Comparison of ENCODE assay signal across 12 cellular contexts in genomic region chr2:176123483-176123843, GRCh38. TPM values are rescaled to one million over a fixed set of nuclear protein-coding genes. Genes with fewer than 3 reads are reported as not detected.
DNase-seq lines count a peak whose midpoint lies in the region; ATAC-seq and TF ChIP-seq lines count a peak whose summit lies in the region.
"Had no signal": no experiment of that assay in that cellular context is flagged by ENCODE, and none has a peak within 500 bp of the region (broad histone marks: within the 10 kb centered on the region; RNA-seq: fewer than 3 reads in every experiment).

No MANE protein-coding gene starts in this region.

- H3K9me3 ChIP-seq in BLaER1 treated with 17β-estradiol and CSF1 and Interleukin-3, amounts not matched to agents 10 nM and 100 nM (replicated peaks in 1 of 11) = peaks cover 27 to 40% (median 31%) of the 10 kb centered on the region in 11 experiments
- no peaks in the 10 kb centered on the region for H3K9me3 ChIP-seq in parathyroid adenoma (ENCODE audit: control insufficient read depth, low read length)

- H3K27ac Mint-ChIP-seq in IgD-negative memory B cell = peak overlapping the region; percentile 77 to 94 (median 84)
- H3K27ac Mint-ChIP-seq: activated naive CD4-positive, alpha-beta T cell treated with anti-CD3 and anti-CD28 coated beads for 36 hours had no signal

- peaks cover 0 to 6% (median 2%) of the 10 kb centered on the region in 3 donors for H3K9me3 Mint-ChIP-seq in IgD-negative memory B cell

- H4K20me1 ChIP-seq in BLaER1 treated with 17β-estradiol and CSF1 and Interleukin-3, amounts not matched to agents 10 nM and 100 nM = peaks cover 0 to 84% (median 54%) of the 10 kb centered on the region in 11 experiments; a peak in 16 of 22 replicates

- H3K27ac ChIP-seq in BLaER1 treated with 17β-estradiol and CSF1 and Interleukin-3, amounts not matched to agents 10 nM and 100 nM = no peak overlapping the region
- no peak overlapping the region for H3K27ac ChIP-seq in parathyroid adenoma

- H3K4me1 ChIP-seq in BLaER1 treated with 17β-estradiol and CSF1 and Interleukin-3, amounts not matched to agents 10 nM and 100 nM = peaks cover 4 to 15% (median 7%) of the 10 kb centered on the region in 10 experiments; a peak in 13 of 20 replicates
- no peaks in the 10 kb centered on the region for H3K4me1 ChIP-seq in parathyroid adenoma

- H3K27me3 ChIP-seq in BLaER1 treated with 17β-estradiol and CSF1 and Interleukin-3, amounts not matched to agents 10 nM and 100 nM = peaks cover 100% of the 10 kb centered on the region in 11 experiments
- peaks cover 25% of the 10 kb centered on the region for H3K27me3 ChIP-seq in parathyroid adenoma (ENCODE audit: control insufficient read depth, insufficient read depth, low read length)

- no peak overlapping the region for H2AFZ ChIP-seq in parathyroid adenoma

- ATAC-seq in HG02840 (IDR thresholded peaks at IDR 0.05; ENCODE audit: low FRiP score, unreplicated experiment) (no peak), left lobe of liver (no peak)

- H3K27me3 Mint-ChIP-seq in IgD-negative memory B cell = peaks cover 64% of the 10 kb centered on the region

- peak overlapping the region in 1 of 4 donors; percentile 68 for H3K4me3 Mint-ChIP-seq in IgD-negative memory B cell

- no peaks in the 10 kb centered on the region for H3K36me3 Mint-ChIP-seq in IgD-negative memory B cell

- TF ChIP-seq CTCF in epithelial cell of proximal tubule (conservative IDR thresholded peaks at IDR 0.05; ENCODE audit: low read depth, low read length) (no peak), parathyroid adenoma (IDR thresholded peaks at IDR 0.05) (no peak)

- no peak for DNase-seq in epithelial cell of proximal tubule (ENCODE audit: low read depth)
- DNase-seq in dedifferentiated amniotic fluid mesenchymal stem cell (ENCODE audit: extremely low spot score) = no peak
- no peak for DNase-seq in left lobe of liver (ENCODE audit: low spot score)
- DNase-seq in AG08396 (ENCODE audit: low spot score) = no peak
- DNase-seq: activated naive CD4-positive, alpha-beta T cell treated with anti-CD3 and anti-CD28 coated beads for 36 hours; NCI-H1694 treated with DMSO at 0.1 percent for 48 hours; stimulated activated CD4-positive, alpha-beta T cell treated with anti-CD3 and anti-CD28 coated beads, Interleukin-2, amount 100 ng/mL, for 24 hours had no signal

- no peak overlapping the region for H3K9ac ChIP-seq in BLaER1 treated with 17β-estradiol and CSF1 and Interleukin-3, amounts not matched to agents 10 nM and 100 nM
- no peak overlapping the region for H3K9ac ChIP-seq in parathyroid adenoma

- peak overlapping the region in 6 of 10 experiments; percentile 7 to 48 (median 23); a peak in 3 of 20 replicates for H3K4me3 ChIP-seq in BLaER1 treated with 17β-estradiol and CSF1 and Interleukin-3, amounts not matched to agents 10 nM and 100 nM
- H3K4me3 ChIP-seq in epithelial cell of proximal tubule (ENCODE audit: low read depth, low read length) (peak overlapping the region; percentile 73), parathyroid adenoma (ENCODE audit: low read depth, low read length) (peak overlapping the region; percentile 44)

- H3K79me2 ChIP-seq in parathyroid adenoma = no peaks in the 10 kb centered on the region

- H3K4me1 Mint-ChIP-seq in IgD-negative memory B cell = peaks cover 2 to 9% (median 6%) of the 10 kb centered on the region in 3 donors

- H3K36me3 ChIP-seq in BLaER1 treated with 17β-estradiol and CSF1 and Interleukin-3, amounts not matched to agents 10 nM and 100 nM = no peaks in the 10 kb centered on the region; a peak in 1 of 22 replicates
- H3K36me3 ChIP-seq in parathyroid adenoma (ENCODE audit: control insufficient read depth, insufficient read depth, low read length) = no peaks in the 10 kb centered on the region

- H3K4me2 ChIP-seq in BLaER1 treated with 17β-estradiol and CSF1 and Interleukin-3, amounts not matched to agents 10 nM and 100 nM = peak overlapping the region in 2 of 11 experiments; percentile 24 to 25; a peak in 2 of 22 replicates
- H3K4me2 ChIP-seq in parathyroid adenoma (ENCODE audit: low read length) = peak overlapping the region; percentile 13

RNA-seq across cellular contexts. Expression of gene HOXD9, which starts 0.9 kb away (rescaled TPM):
- polyA plus RNA-seq in IgD-negative memory B cell = not detected
- 9.8 and 11.5 TPM in 2 replicates for total RNA-seq in epithelial cell of proximal tubule
- total RNA-seq in left lobe of liver = not detected
- total RNA-seq: activated naive CD4-positive, alpha-beta T cell treated with anti-CD3 and anti-CD28 coated beads for 36 hours had no signal

RNA-seq across cellular contexts. Expression of gene HOXD8, which starts 6.0 kb away (rescaled TPM):
- not detected for polyA plus RNA-seq in IgD-negative memory B cell
- total RNA-seq in epithelial cell of proximal tubule (18.0 and 26.5 TPM in 2 replicates), left lobe of liver (not detected)
- total RNA-seq: activated naive CD4-positive, alpha-beta T cell treated with anti-CD3 and anti-CD28 coated beads for 36 hours had no signal

RNA-seq across cellular contexts. Expression of gene HOXD10, which starts 6.9 kb away (rescaled TPM):
- not detected for polyA plus RNA-seq in IgD-negative memory B cell
- 14.3 and 18.8 TPM in 2 replicates for total RNA-seq in epithelial cell of proximal tubule
- not detected for total RNA-seq in left lobe of liver
- total RNA-seq: activated naive CD4-positive, alpha-beta T cell treated with anti-CD3 and anti-CD28 coated beads for 36 hours had no signal

RNA-seq across cellular contexts. Expression of gene HOXD11, which starts 16.4 kb away (rescaled TPM):
- polyA plus RNA-seq in IgD-negative memory B cell = not detected
- total RNA-seq in epithelial cell of proximal tubule = 17.5 and 25.1 TPM in 2 replicates
- not detected for total RNA-seq in left lobe of liver
- total RNA-seq: activated naive CD4-positive, alpha-beta T cell treated with anti-CD3 and anti-CD28 coated beads for 36 hours; lung microvascular endothelial cell had no signal

RNA-seq across cellular contexts. Expression of gene HOXD12, which starts 23.9 kb away (rescaled TPM):
- polyA plus RNA-seq in IgD-negative memory B cell = not detected
- not detected in 2 replicates for total RNA-seq in epithelial cell of proximal tubule
- not detected for total RNA-seq in left lobe of liver
- total RNA-seq: activated naive CD4-positive, alpha-beta T cell treated with anti-CD3 and anti-CD28 coated beads for 36 hours; lung microvascular endothelial cell had no signal

Comparison
In these comparisons a context has a peak if more than half of its experiments do, and no peak if none do; other contexts are left out.
1. H3K4me3 ChIP-seq: peak in every context shown above with its lines; median percentile 73 in epithelial cell of proximal tubule; 44 in parathyroid adenoma; 23 in BLaER1 treated with 17β-estradiol and CSF1 and Interleukin-3, amounts not matched to agents 10 nM and 100 nM.
2. RNA of gene HOXD9, which starts 0.9 kb away (total RNA-seq): 9.8 to 11.5 TPM in epithelial cell of proximal tubule; not detected in left lobe of liver (single experiment); every median in the first group is over 10 times any median in the second.
3. RNA of gene HOXD8, which starts 6.0 kb away (total RNA-seq): 18.0 to 26.5 TPM in epithelial cell of proximal tubule; not detected in left lobe of liver (single experiment); every median in the first group is over 10 times any median in the second.
4. RNA of gene HOXD10, which starts 6.9 kb away (total RNA-seq): 14.3 to 18.8 TPM in epithelial cell of proximal tubule; not detected in left lobe of liver (single experiment); every median in the first group is over 10 times any median in the second.